In genomic region chr15:30046414-30046813, GRCh38 we compare ENCODE assay signal across 14 cellular contexts. TPM values are rescaled to one million over a fixed set of nuclear protein-coding genes. Genes with fewer than 3 reads are reported as not detected.
"Had no signal": no experiment of that assay in that cellular context is flagged by ENCODE, and none has a peak within 500 bp of the region (broad histone marks: within the 10 kb centered on the region; RNA-seq: fewer than 3 reads in every experiment).

No MANE protein-coding gene starts in this region.

- ATAC-seq: effector memory CD8-positive, alpha-beta T cell; stimulated activated memory B cell treated with anti-CD40 and anti-IgM and Interleukin-4, amounts not matched to agents 10 μg/mL and 1 μg/mL and 100 μg/mL, for 72 hours had no signal

- DNase-seq: effector memory CD8-positive, alpha-beta T cell; foreskin keratinocyte; heart left ventricle; hippocampal formation; naive B cell; nephron progenitor cell; retina; right lobe of liver; spleen; stimulated activated CD4-positive, alpha-beta T cell treated with anti-CD3 and anti-CD28 coated beads, Interleukin-15, amount 100 ng/mL, for 24 hours; stimulated activated CD4-positive, alpha-beta T cell treated with anti-CD3 and anti-CD28 coated beads, Interleukin-1b, Interleukin-23, amount 100 ng/mL, for 48 hours; stimulated activated CD4-positive, alpha-beta T cell treated with anti-CD3 and anti-CD28 coated beads, Interleukin-4, amount 100 ng/mL, for 24 hours; upper lobe of right lung had no signal

RNA-seq across cellular contexts. Expression of gene GOLGA8J, which starts 36.3 kb away (rescaled TPM):
- polyA plus RNA-seq: foreskin keratinocyte, spleen had no signal
